In genomic region chr5:143404416-143405062, GRCh38 we compare ENCODE assay signal across 8 cellular contexts. TPM values are rescaled to one million over a fixed set of nuclear protein-coding genes. Genes with fewer than 3 reads are reported as not detected.
DNase-seq lines count a peak whose midpoint lies in the region; ATAC-seq and FAIRE-seq lines count a peak whose summit lies in the region.

No MANE protein-coding gene starts in this region.

- H3K36me3 ChIP-seq in neuronal stem cell (replicated peaks in 1 of 2; ENCODE audit: control insufficient read depth in 2 of 2, insufficient read depth in 2 of 2, low read length in 2 of 2) = no peaks in the 10 kb centered on the region

- H3K27ac ChIP-seq in neuronal stem cell (replicated peaks; ENCODE audit: low read length) (no peak overlapping the region), substantia nigra (ENCODE audit: low read depth, low read length, poor library complexity, severe bottlenecking) (peak overlapping the region; percentile 97)

- H3K9me3 ChIP-seq in neuronal stem cell (replicated peaks in 1 of 2; ENCODE audit: control insufficient read depth in 2 of 2, insufficient read depth in 1 of 2, low read depth in 1 of 2, low read length in 2 of 2) = no peaks in the 10 kb centered on the region

- H2BK5ac ChIP-seq in neuronal stem cell (ENCODE audit: low read length) = peak overlapping the region; percentile 84

- H2BK12ac ChIP-seq in neuronal stem cell (ENCODE audit: low read length) = no peak overlapping the region

- peak overlapping the region; percentile 66 to 95 for H3K4me3 ChIP-seq in neuronal stem cell (ENCODE audit: low read length in 2 of 2)

- peak overlapping the region; percentile 94 for H3K4me2 ChIP-seq in neuronal stem cell (ENCODE audit: insufficient read depth, low read length, poor library complexity, severe bottlenecking)

- no peak overlapping the region for H2BK120ac ChIP-seq in neuronal stem cell (ENCODE audit: low read depth, low read length)

- H3K4ac ChIP-seq in neuronal stem cell (ENCODE audit: low read length) = no peak overlapping the region

- H4K91ac ChIP-seq in neuronal stem cell (ENCODE audit: low read depth, low read length, poor library complexity) = no peak overlapping the region

- FAIRE-seq in HTR-8/SVneo (lab: Jason Lieb, UNC) = no peak
- no peak for FAIRE-seq in frontal cortex (lab: Jason Lieb, UNC)

- H3K14ac ChIP-seq in neuronal stem cell (ENCODE audit: low read length) = no peak overlapping the region

- H3K79me1 ChIP-seq in neuronal stem cell (ENCODE audit: low read depth, low read length) = peaks cover 2% of the 10 kb centered on the region

- H3K27me3 ChIP-seq in neuronal stem cell (ENCODE audit: control insufficient read depth in 3 of 3, insufficient read depth in 3 of 3, low read depth in 1 of 3, low read length in 3 of 3) = peaks cover 3 to 24% (median 11%) of the 10 kb centered on the region in 3 experiments

- H3K4me1 ChIP-seq in neuronal stem cell (ENCODE audit: control insufficient read depth in 2 of 2, insufficient read depth in 1 of 2, low read depth in 1 of 2, low read length in 2 of 2) = peaks cover 1 to 3% of the 10 kb centered on the region in 2 donors

- peak overlapping the region; percentile 98 for H2AFZ ChIP-seq in neuronal stem cell (ENCODE audit: low read length)

- peak; percentile 17 for ATAC-seq in GM21367 (IDR thresholded peaks at IDR 0.05; ENCODE audit: unreplicated experiment)

- H2BK15ac ChIP-seq in neuronal stem cell (ENCODE audit: low read length) = no peak overlapping the region

- no CpG with 5 or more reads among the region's 41 CpGs for WGBS in neuronal stem cell (ENCODE audit: extremely low coverage in 2 of 2, insufficient read length in 2 of 2, insufficient replicate concordance in 1 of 2), 2 donors

- H3K23ac ChIP-seq in neuronal stem cell (ENCODE audit: low read depth, low read length, poor library complexity) = peak overlapping the region; percentile 77

- H4K8ac ChIP-seq in neuronal stem cell (ENCODE audit: low read depth, low read length) = no peak overlapping the region

- no peak overlapping the region for H2AK5ac ChIP-seq in neuronal stem cell (ENCODE audit: low read depth, low read length)

- peak; percentile 15 for DNase-seq in COLO829 (ENCODE audit: low spot score)
- peak; percentile 62 for DNase-seq in HTR-8/SVneo (ENCODE audit: insufficient read length, low spot score)
- DNase-seq in SHP77 treated with DMSO at 0.1 percent for 48 hours (lab: John Stamatoyannopoulos, UW) = peak; percentile 85
- peak; percentile 62 for DNase-seq in activated gamma-delta T cell treated with anti-CD3 and anti-CD28 coated beads, Interleukin-2, amount 50 U/mL, for 16 hours (ENCODE audit: low read depth)
- peak; percentile 43 to 65 for DNase-seq in frontal cortex (ENCODE audit: low spot score in 2 of 2)
- peak; percentile 20 for DNase-seq in neuronal stem cell (ENCODE audit: low spot score)
- DNase-seq in substantia nigra (lab: John Stamatoyannopoulos, UW) = peak in 48 of 49 donors; percentile 19 to 89 (median 77)

- H3K9ac ChIP-seq in neuronal stem cell (ENCODE audit: low read depth, low read length, poor library complexity) = no peak overlapping the region

- peak overlapping the region; percentile 67 for H3K18ac ChIP-seq in neuronal stem cell (ENCODE audit: low read length)

RNA-seq across cellular contexts. Expression of gene NR3C1, which starts 1.1 kb away (rescaled TPM):
- 13.0 TPM for total RNA-seq in frontal cortex
- polyA plus RNA-seq in neuronal stem cell (2013, experiment 1 of 2) = 0.38 TPM
- polyA plus RNA-seq in neuronal stem cell (2013, experiment 2 of 2) = 0.28 TPM

Comparison
In these comparisons a context has a peak if more than half of its experiments do, and no peak if none do; other contexts are left out.
1. DNase-seq: peak in every context shown above with its lines; median percentile 85 in SHP77 treated with DMSO at 0.1 percent for 48 hours; 77 in substantia nigra; 62 in HTR-8/SVneo; 62 in activated gamma-delta T cell treated with anti-CD3 and anti-CD28 coated beads, Interleukin-2, amount 50 U/mL, for 16 hours; 54 in frontal cortex; 20 in neuronal stem cell; 15 in COLO829.